8 cellular contexts compared by ENCODE assay signal in genomic region chr12:56189918-56190694, GRCh38. TPM values are rescaled to one million over a fixed set of nuclear protein-coding genes. Genes with fewer than 3 reads are reported as not detected.
DNase-seq lines count a peak whose midpoint lies in the region; ATAC-seq, FAIRE-seq and TF ChIP-seq lines count a peak whose summit lies in the region.

No MANE protein-coding gene starts in this region.

- H3K27me3 ChIP-seq in bronchial epithelial cell (ENCODE audit: control insufficient read depth, insufficient read depth, low read length) (no peaks in the 10 kb centered on the region), small intestine (ENCODE audit: control insufficient read depth in 2 of 2, insufficient read depth in 2 of 2, low read length in 2 of 2) (no peaks in the 10 kb centered on the region)

- H3K9me3 ChIP-seq in small intestine (ENCODE audit: control insufficient read depth, low read depth) = no peaks in the 10 kb centered on the region

- TF ChIP-seq CTCF in activated B cell treated with CpG ODN at 0.5 μM for 24 hours (IDR thresholded peaks at IDR 0.05) (no peak), bronchial epithelial cell (IDR thresholded peaks at IDR 0.05; ENCODE audit: insufficient read depth, low read length, severe bottlenecking) (no peak)

- FAIRE-seq in GM18507 (lab: Jason Lieb, UNC) (peak; percentile 66), bronchial epithelial cell (lab: Jason Lieb, UNC) (no peak), small intestine (lab: Jason Lieb, UNC) (no peak)

- H3K4me3 Mint-ChIP-seq in activated B cell treated with CpG ODN at 0.5 μM for 24 hours (peak overlapping the region; percentile 95), immature natural killer cell (peak overlapping the region; percentile 92 to 98 (median 97))

- WGBS in small intestine, 3 donors = 1% methylated on average over 42 of the region's 42 CpGs

- intact Hi-C loops in activated B cell treated with CpG ODN at 0.5 μM for 24 hours (cut with micrococcal nuclease) = loop anchor here (1.0 kb wide), 6 partner anchors 32 to 452 kb away; partner anchors contain the start of gene MYL6

- POLR2A ChIA-PET in activated B cell treated with CpG ODN at 0.5 μM for 24 hours (lab: Charles Lee) = interaction anchor here (0.6 to 5.7 kb wide), 42 partner anchors 9 to 498 kb away, joined by 3 to 116 read pairs (median 6); partner anchors contain the start of genes ANKRD52, BLOC1S1, CNPY2 and COQ10A

- DNase-seq in GM18507 (ENCODE audit: extremely low spot score, insufficient read length, low read depth) (peak; percentile 55), NCI-H2196 treated with DMSO at 0.1 percent for 48 hours (lab: John Stamatoyannopoulos, UW; ENCODE audit: unreplicated experiment) (peak; percentile 54), activated B cell treated with CpG ODN at 0.5 μM for 24 hours (peak; percentile 72), bronchial epithelial cell (ENCODE audit: low read depth) (peak; percentile 75), immature natural killer cell (peak; percentile 72 to 74 (median 74)), small intestine (peak; percentile 80)

- no peaks in the 10 kb centered on the region for H3K9me3 Mint-ChIP-seq in activated B cell treated with CpG ODN at 0.5 μM for 24 hours
- no peaks in the 10 kb centered on the region for H3K9me3 Mint-ChIP-seq in immature natural killer cell

- H3K4me3 ChIP-seq in bronchial epithelial cell (ENCODE audit: low read depth, low read length) (peak overlapping the region; percentile 70), small intestine (ENCODE audit: low read depth in 1 of 2, low read length in 2 of 2) (peak overlapping the region; percentile 50 to 86)

- H3K27ac Mint-ChIP-seq in activated B cell treated with CpG ODN at 0.5 μM for 24 hours (peak overlapping the region; percentile 96), immature natural killer cell (peak overlapping the region; percentile 92 to 98 (median 96))

- H3K4me1 Mint-ChIP-seq in activated B cell treated with CpG ODN at 0.5 μM for 24 hours = peaks cover 43% of the 10 kb centered on the region
- H3K4me1 Mint-ChIP-seq in immature natural killer cell = peaks cover 43 to 60% of the 10 kb centered on the region in 2 donors

- H3K27me3 Mint-ChIP-seq in activated B cell treated with CpG ODN at 0.5 μM for 24 hours (no peaks in the 10 kb centered on the region), immature natural killer cell (ENCODE audit: low read depth in 3 of 3) (peaks cover 10 to 18% (median 17%) of the 10 kb centered on the region in 3 donors)

- peak overlapping the region; percentile 81 to 88 for H3K27ac ChIP-seq in small intestine (ENCODE audit: low read depth in 1 of 2, low read length in 1 of 2)

- ATAC-seq in HG03095 (IDR thresholded peaks at IDR 0.05; ENCODE audit: unreplicated experiment) (peak; percentile 37), activated B cell treated with CpG ODN at 0.5 μM for 24 hours (ENCODE audit: low read depth) (peak; percentile 38), GM18870 (IDR thresholded peaks at IDR 0.05; ENCODE audit: unreplicated experiment) (no peak)

- peaks cover 4% of the 10 kb centered on the region for H3K36me3 ChIP-seq in bronchial epithelial cell (ENCODE audit: control insufficient read depth, insufficient read depth, low read length)
- peaks cover 0 to 3% of the 10 kb centered on the region in 2 donors for H3K36me3 ChIP-seq in small intestine (ENCODE audit: control insufficient read depth in 2 of 2, insufficient read depth in 2 of 2, low read length in 2 of 2)

- H3K4me1 ChIP-seq in small intestine (ENCODE audit: control insufficient read depth in 2 of 2, insufficient read depth in 1 of 2, low read depth in 1 of 2, low read length in 1 of 2) = peaks cover 2 to 7% of the 10 kb centered on the region in 2 donors

- H3K36me3 Mint-ChIP-seq in activated B cell treated with CpG ODN at 0.5 μM for 24 hours (ENCODE audit: low read depth) = peaks cover 25% of the 10 kb centered on the region
- peaks cover 3 to 4% (median 4%) of the 10 kb centered on the region in 3 donors for H3K36me3 Mint-ChIP-seq in immature natural killer cell

- CTCF ChIA-PET in activated B cell treated with CpG ODN at 0.5 μM for 24 hours (lab: Charles Lee) = interaction anchor here (0.5 to 6.4 kb wide), 29 partner anchors 7 to 1393 kb away, joined by 3 to 80 read pairs (median 4); partner anchors contain the start of genes COQ10A, ESYT1, MYL6 and RNF41

RNA-seq across cellular contexts. Expression of gene SMARCC2, which starts 0.8 kb away (rescaled TPM):
- total RNA-seq in activated B cell treated with CpG ODN at 0.5 μM for 24 hours = 109 and 136 TPM in 2 replicates
- 14.0 and 20.4 TPM in 2 replicates for total RNA-seq in bronchial epithelial cell
- polyA plus RNA-seq in immature natural killer cell = 100 to 1,000 TPM in 1 of 3 donors, 10 to 100 TPM in 2; 25.7 to 118 (median 43.7) TPM
- 10 to 100 TPM; 18.6 to 31.1 (median 20.4) TPM for polyA plus RNA-seq in small intestine

RNA-seq across cellular contexts. Expression of gene RNF41, which starts 31.6 kb away (rescaled TPM):
- total RNA-seq in activated B cell treated with CpG ODN at 0.5 μM for 24 hours (75.8 and 86.0 TPM in 2 replicates), bronchial epithelial cell (102 and 158 TPM in 2 replicates)
- polyA plus RNA-seq in immature natural killer cell (10 to 100 TPM; 49.0 to 55.1 (median 49.3) TPM), small intestine (10 to 100 TPM; 11.4 to 24.4 (median 12.2) TPM)

RNA-seq across cellular contexts. Expression of gene MYL6, which starts 31.9 kb away (rescaled TPM):
- total RNA-seq in activated B cell treated with CpG ODN at 0.5 μM for 24 hours = 921 and 1,059 TPM in 2 replicates
- total RNA-seq in bronchial epithelial cell = 590 and 1,212 TPM in 2 replicates
- polyA plus RNA-seq in immature natural killer cell = 1,000 to 10,000 TPM; 2,998 to 5,712 (median 4,230) TPM
- 1,000 to 10,000 TPM; 2,556 to 4,316 (median 3,376) TPM for polyA plus RNA-seq in small intestine

RNA-seq across cellular contexts. Expression of gene NABP2, which starts 34.0 kb away (rescaled TPM):
- 27.7 and 31.4 TPM in 2 replicates for total RNA-seq in activated B cell treated with CpG ODN at 0.5 μM for 24 hours
- 25.3 and 40.5 TPM in 2 replicates for total RNA-seq in bronchial epithelial cell
- 1 to 10 TPM; 3.2 to 8.8 (median 6.8) TPM for polyA plus RNA-seq in immature natural killer cell
- polyA plus RNA-seq in small intestine = 10 to 100 TPM; 29.1 to 47.4 (median 40.0) TPM

RNA-seq across cellular contexts. Expression of gene MYL6B, which starts 37.7 kb away (rescaled TPM):
- total RNA-seq in activated B cell treated with CpG ODN at 0.5 μM for 24 hours (25.2 and 36.2 TPM in 2 replicates), bronchial epithelial cell (27.4 and 33.5 TPM in 2 replicates)
- polyA plus RNA-seq in immature natural killer cell (10 to 100 TPM in 1 of 3 donors, 1 to 10 TPM in 2; 1.5 to 12.9 (median 9.3) TPM), small intestine (10 to 100 TPM; 24.8 to 31.2 (median 28.6) TPM)
